15 cellular contexts compared by ENCODE assay signal in the genomic region with DNA sequence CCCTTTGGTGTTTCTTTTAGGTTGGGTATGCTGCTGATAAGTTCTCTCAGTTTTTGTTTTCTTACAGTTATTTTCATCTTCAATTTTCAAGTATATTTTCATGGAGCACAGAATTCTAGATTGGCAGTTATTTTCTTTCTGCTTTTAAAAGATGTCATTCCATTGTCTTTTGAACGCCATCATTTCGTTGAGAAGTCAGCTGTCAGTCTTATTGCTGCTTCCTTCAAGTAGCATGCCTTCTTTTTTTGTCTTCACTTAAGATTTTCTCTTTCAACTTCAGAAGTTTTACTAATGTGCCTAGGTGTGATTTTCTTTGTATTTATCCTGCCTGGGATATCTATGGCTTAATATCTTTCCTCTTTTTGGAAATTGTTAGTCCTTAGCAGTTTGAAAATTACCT.
DNase-seq lines count a peak whose midpoint lies in the region; ATAC-seq, FAIRE-seq and TF ChIP-seq lines count a peak whose summit lies in the region.
"Had no signal": no experiment of that assay in that cellular context is flagged by ENCODE, and none has a peak within 500 bp of the region (broad histone marks: within the 10 kb centered on the region; RNA-seq: fewer than 3 reads in every experiment).

No MANE protein-coding gene starts in this region.

- no peak for TF ChIP-seq EP300 in A549 (IDR thresholded peaks at IDR 0.05)

- DNase-seq in A549 (ENCODE audit: low read depth in 1 of 2, low spot score in 1 of 2) (peak in 1 of 2 experiments; percentile 77), HFFc6 (peak; percentile 18), amniotic epithelial cell (ENCODE audit: low read depth) (peak; percentile 75), fibroblast of villous mesenchyme (ENCODE audit: low read depth) (peak; percentile 53), Right ventricle myocardium inferior (ENCODE audit: missing footprints) (no peak), SKM-1 (lab: John Stamatoyannopoulos, UW; ENCODE audit: unreplicated experiment) (no peak)
- no peak for DNase-seq in naive thymus-derived CD8-positive, alpha-beta T cell
- DNase-seq: activated CD4-positive, alpha-beta T cell treated with anti-CD3 and anti-CD28 coated beads for 4 hours; BE2C; left ventricle myocardium superior; NCI-H1105 treated with DMSO at 0.1 percent for 48 hours; occipital lobe had no signal

- H3K4me1 Mint-ChIP-seq in HFFc6 (ENCODE audit: low read depth), result peaks cover 7% of the 10 kb centered on the region
- H3K4me1 Mint-ChIP-seq in naive thymus-derived CD8-positive, alpha-beta T cell, result no peaks in the 10 kb centered on the region

- H3K4me2 ChIP-seq in A549, result no peak overlapping the region

- H3K27ac ChIP-seq in A549, result no peak overlapping the region
- H3K27ac ChIP-seq: cardiac muscle cell, foreskin keratinocyte had no signal

- no peak overlapping the region for H3K4me3 Mint-ChIP-seq in HFFc6
- no peak overlapping the region for H3K4me3 Mint-ChIP-seq in naive thymus-derived CD8-positive, alpha-beta T cell

- 5% methylated on average over 2 of the region's 2 CpGs for WGBS in A549 (ENCODE audit: missing lambda C conversion rate)

- no peak overlapping the region for H3K27ac Mint-ChIP-seq in HFFc6
- no peak overlapping the region for H3K27ac Mint-ChIP-seq in naive thymus-derived CD8-positive, alpha-beta T cell

- FAIRE-seq in A549 (lab: Jason Lieb, UNC), result no peak

- peaks cover 27% of the 10 kb centered on the region for H3K36me3 Mint-ChIP-seq in HFFc6 (ENCODE audit: low read depth)
- H3K36me3 Mint-ChIP-seq in naive thymus-derived CD8-positive, alpha-beta T cell, result peaks cover 0 to 28% (median 4%) of the 10 kb centered on the region in 3 donors

- H3K4me3 ChIP-seq in A549, result no peak overlapping the region
- no peak overlapping the region for H3K4me3 ChIP-seq in fibroblast of villous mesenchyme (ENCODE audit: low read depth, low read length)
- H3K4me3 ChIP-seq: cardiac muscle cell had no signal

- H3K9me3 ChIP-seq in A549, result peaks cover 21% of the 10 kb centered on the region; the same call in 2 of the 3 replicates
- H3K9me3 ChIP-seq: BE2C had no signal

- CTCF ChIA-PET in A549 (lab: Yijun Ruan, JAX), result no interaction called here

- TF ChIP-seq CTCF in A549 (IDR thresholded peaks at IDR 0.05), result no peak
- TF ChIP-seq CTCF in HFFc6 (IDR thresholded peaks at IDR 0.05), result no peak
- TF ChIP-seq CTCF in fibroblast of villous mesenchyme (IDR thresholded peaks at IDR 0.05; ENCODE audit: insufficient read depth, low read depth, low read length), result no peak

- TF ChIP-seq RAD21 in A549 (conservative IDR thresholded peaks at IDR 0.05 in 1 of 2, IDR thresholded peaks at IDR 0.05 in 1 of 2), result no peak

- H3K9me3 Mint-ChIP-seq in HFFc6, result peaks cover 28% of the 10 kb centered on the region
- peaks cover 6 to 41% (median 29%) of the 10 kb centered on the region in 9 donors for H3K9me3 Mint-ChIP-seq in naive thymus-derived CD8-positive, alpha-beta T cell

- intact Hi-C loops in Right ventricle myocardium inferior (cut with DNase I), result no loop called here

- no peak for TF ChIP-seq POLR2A in A549 (IDR thresholded peaks at IDR 0.05; ENCODE audit: low read length)

- POLR2A ChIA-PET in A549 (lab: Yijun Ruan, JAX), result no interaction called here
- POLR2A ChIA-PET in naive thymus-derived CD8-positive, alpha-beta T cell (lab: Charles Lee), result no interaction called here

- H3K27me3 Mint-ChIP-seq in HFFc6 (ENCODE audit: insufficient read depth), result peaks cover 2% of the 10 kb centered on the region; the same call in 1 of the 2 replicates
- H3K27me3 Mint-ChIP-seq in naive thymus-derived CD8-positive, alpha-beta T cell, result no peaks in the 10 kb centered on the region

- H3K4me1 ChIP-seq in A549, result no peaks in the 10 kb centered on the region
- H3K4me1 ChIP-seq: BE2C, foreskin keratinocyte had no signal

- ATAC-seq in A549 (no peak), Right ventricle myocardium inferior (no peak), HG03432 (IDR thresholded peaks at IDR 0.05; ENCODE audit: unreplicated experiment) (no peak)
- no peak for ATAC-seq in naive thymus-derived CD8-positive, alpha-beta T cell
- ATAC-seq: foreskin keratinocyte, left ventricle myocardium superior had no signal

TF ChIP-seq in A549, 52 proteins besides CTCF, POLR2A, EP300 and RAD21:
- TF ChIP-seq KDM1A (IDR thresholded peaks at IDR 0.05; ENCODE audit: low read depth) (peak; percentile 36; the same call in 1 of the 2 replicates), POLR2AphosphoS2 (conservative IDR thresholded peaks at IDR 0.05; ENCODE audit: low read length) (no peak)

Comparison
In these comparisons a context has a peak if more than half of its experiments do, and no peak if none do; other contexts are left out.
1. DNase-seq: peak in HFFc6 (single experiment), amniotic epithelial cell (single experiment) and fibroblast of villous mesenchyme (single experiment); none in Right ventricle myocardium inferior (single experiment), SKM-1 (single experiment) and naive thymus-derived CD8-positive, alpha-beta T cell (0 of 10).